In genomic region chr14:64771161-64771560, GRCh38 we compare ENCODE assay signal across 1 cellular context.
TF ChIP-seq lines count a peak whose summit lies in the region.

No MANE protein-coding gene starts in this region.

TF ChIP-seq in WTC11, 78 proteins besides CTCF, POLR2A, EP300 and RAD21 (continued from another document):
- no peak for TF ChIP-seq FOXP4 (CRISPR knock-in tag; IDR thresholded peaks at IDR 0.05)
- no peak for TF ChIP-seq PREB (CRISPR knock-in tag; IDR thresholded peaks at IDR 0.05; ENCODE audit: borderline replicate concordance)
- TF ChIP-seq HMGA2 (CRISPR knock-in tag; IDR thresholded peaks at IDR 0.05) = no peak
- TF ChIP-seq ATF6 (CRISPR knock-in tag; IDR thresholded peaks at IDR 0.05) = no peak
- TF ChIP-seq IRF1 (CRISPR knock-in tag; IDR thresholded peaks at IDR 0.05) = no peak
- TF ChIP-seq FOXP1 (CRISPR knock-in tag; IDR thresholded peaks at IDR 0.05; ENCODE audit: borderline replicate concordance) = no peak
- TF ChIP-seq ZNF317 (CRISPR knock-in tag; IDR thresholded peaks at IDR 0.05; ENCODE audit: borderline replicate concordance, low read depth) = no peak
- no peak for TF ChIP-seq GRHL2 (CRISPR knock-in tag; IDR thresholded peaks at IDR 0.05; ENCODE audit: insufficient replicate concordance, severe bottlenecking)
